ENCODE assay signal across 8 cellular contexts in the genomic region with DNA sequence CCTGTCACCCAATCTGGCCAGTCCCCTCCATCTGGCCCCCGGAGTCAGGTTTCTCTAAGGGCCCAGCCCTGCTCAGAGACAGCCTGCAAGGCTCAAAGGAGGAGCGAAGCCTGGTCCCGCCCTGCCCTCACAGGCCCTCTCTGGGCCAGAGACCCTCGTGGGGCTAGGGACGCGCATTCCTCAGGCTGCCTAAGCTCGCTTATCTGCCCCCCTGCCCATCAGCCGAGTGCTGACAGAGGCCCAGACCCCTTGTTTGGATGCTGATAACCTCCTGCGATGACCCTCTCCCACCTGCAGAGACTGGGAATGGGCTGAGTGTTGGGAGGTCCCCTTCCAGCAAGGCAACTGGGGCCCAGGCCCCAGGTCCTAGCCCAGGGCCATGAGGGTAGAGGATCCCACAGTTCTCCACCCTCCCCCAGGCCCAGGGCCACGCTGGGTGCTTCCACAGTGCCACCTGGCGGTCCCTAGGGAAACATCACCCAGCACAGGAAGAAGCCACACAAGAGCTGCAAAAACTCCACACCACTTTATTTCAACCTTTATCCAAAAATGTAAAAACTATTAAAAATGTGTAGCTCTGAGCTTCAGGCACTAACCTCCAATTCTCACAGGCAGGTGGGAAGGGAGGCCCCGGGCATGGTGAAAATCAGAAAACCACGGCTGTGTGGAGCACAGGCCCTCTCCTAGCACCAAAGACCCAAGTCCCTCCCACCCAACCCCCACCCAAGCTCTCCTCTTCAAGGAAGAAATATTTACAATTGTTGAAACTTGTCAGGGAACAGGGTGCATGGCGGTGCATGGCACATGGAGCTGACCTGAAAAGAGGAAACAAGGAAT. TPM values are rescaled to one million over a fixed set of nuclear protein-coding genes. Genes with fewer than 3 reads are reported as not detected.
DNase-seq lines count a peak whose midpoint lies in the region; ATAC-seq and TF ChIP-seq lines count a peak whose summit lies in the region.

No MANE protein-coding gene starts in this region.

- H3K27ac Mint-ChIP-seq in activated naive CD4-positive, alpha-beta T cell treated with anti-CD3 and anti-CD28 coated beads, Interleukin-2, amount 50 U/mL, for 72 hours, result no peak overlapping the region

- POLR2A ChIA-PET in GM10248 (lab: Yijun Ruan, JAX), result no interaction called here

- no peak overlapping the region for H3K4me3 ChIP-seq in heart right ventricle
- H3K4me3 ChIP-seq in retinal pigment epithelial cell (ENCODE audit: low read length), result no peak overlapping the region

- H3K27ac ChIP-seq in heart right ventricle, result no peak overlapping the region

- intact Hi-C loops in heart right ventricle (cut with DNase I), result loop anchor here in 8 of 10 donors (1.0 to 5.0 kb wide), 6 partner anchors 36 to 569 kb away; partner anchors contain the start of gene OGA (in 1 of the 8)

- H3K36me3 ChIP-seq in heart right ventricle, result peaks cover 0 to 25% (median 19%) of the 10 kb centered on the region in 9 donors

- WGBS in heart right ventricle, 2 donors, result 62 to 65% methylated on average over 14 of the region's 14 CpGs

- H3K36me3 Mint-ChIP-seq in activated naive CD4-positive, alpha-beta T cell treated with anti-CD3 and anti-CD28 coated beads, Interleukin-2, amount 50 U/mL, for 72 hours, result peaks cover 23 to 33% of the 10 kb centered on the region in 2 donors

- peak; percentile 86 for DNase-seq in GM10248 (ENCODE audit: extremely low spot score)
- peak; percentile 22 for DNase-seq in KG1 (lab: John Stamatoyannopoulos, UW)
- DNase-seq in SKM-1 (lab: John Stamatoyannopoulos, UW; ENCODE audit: unreplicated experiment), result peak; percentile 52
- peak; percentile 74 to 80 for DNase-seq in activated naive CD4-positive, alpha-beta T cell treated with anti-CD3 and anti-CD28 coated beads, Interleukin-2, amount 50 U/mL, for 72 hours (ENCODE audit: low spot score in 2 of 2)
- peak; percentile 39 to 53 for DNase-seq in heart right ventricle
- no peak for DNase-seq in retinal pigment epithelial cell (ENCODE audit: low read depth)

- no peaks in the 10 kb centered on the region for H3K9me3 Mint-ChIP-seq in activated naive CD4-positive, alpha-beta T cell treated with anti-CD3 and anti-CD28 coated beads, Interleukin-2, amount 50 U/mL, for 72 hours

- H3K4me1 ChIP-seq in heart right ventricle, result peaks cover 13 to 70% (median 47%) of the 10 kb centered on the region in 9 donors

- TF ChIP-seq CTCF in GM10248 (IDR thresholded peaks at IDR 0.05; ENCODE audit: control extremely low read depth, extremely low read depth, low read depth, missing control alignments), result peak; percentile 83
- peak; percentile 70 to 93 (median 82) for TF ChIP-seq CTCF in heart right ventricle (IDR thresholded peaks at IDR 0.05)
- peak; percentile 96 for TF ChIP-seq CTCF in retinal pigment epithelial cell (conservative IDR thresholded peaks at IDR 0.05; ENCODE audit: low read depth, low read length)

- no peaks in the 10 kb centered on the region for H3K9me3 ChIP-seq in heart right ventricle

- peak; percentile 48 to 61 for ATAC-seq in activated naive CD4-positive, alpha-beta T cell treated with anti-CD3 and anti-CD28 coated beads, Interleukin-2, amount 50 U/mL, for 72 hours
- ATAC-seq in heart right ventricle, result peak; percentile 28 to 72 (median 54)
- no peak for ATAC-seq in GM19455 (IDR thresholded peaks at IDR 0.05; ENCODE audit: unreplicated experiment)
- no peak for ATAC-seq in GM19324 (IDR thresholded peaks at IDR 0.05; ENCODE audit: low FRiP score, unreplicated experiment)

- H3K27me3 ChIP-seq in heart right ventricle, result peaks cover 5 to 43% (median 25%) of the 10 kb centered on the region in 7 donors

- CTCF ChIA-PET in GM10248 (lab: Yijun Ruan, JAX), result interaction anchor here (0.6 to 10.7 kb wide), 61 partner anchors 9 to 641 kb away, joined by 3 to 331 read pairs (median 4); partner anchors contain the start of genes DPCD, HPS6, OGA and POLL

RNA-seq across cellular contexts. Expression of gene NPM3, which starts 2.2 kb away (rescaled TPM):
- total RNA-seq in activated naive CD4-positive, alpha-beta T cell treated with anti-CD3 and anti-CD28 coated beads, Interleukin-2, amount 50 U/mL, for 72 hours, result 100 to 1,000 TPM; 108 to 148 TPM
- 10 to 100 TPM in 2 of 10 donors, 1 to 10 TPM in 8; 4.9 to 12.1 (median 7.0) TPM for total RNA-seq in heart right ventricle
- 10 to 100 TPM in 1 of 2 donors, 1 to 10 TPM in 1; 5.2 to 23.3 TPM for polyA plus RNA-seq in heart right ventricle

RNA-seq across cellular contexts. Expression of gene FGF8, which starts 5.1 kb away (rescaled TPM):
- total RNA-seq in activated naive CD4-positive, alpha-beta T cell treated with anti-CD3 and anti-CD28 coated beads, Interleukin-2, amount 50 U/mL, for 72 hours, result not detected
- under 1 TPM in 1 of 10 donors, not detected in 9; 0.20 TPM for total RNA-seq in heart right ventricle
- not detected for polyA plus RNA-seq in heart right ventricle

RNA-seq across cellular contexts. Expression of gene OGA, which starts 37.2 kb away (rescaled TPM):
- total RNA-seq in activated naive CD4-positive, alpha-beta T cell treated with anti-CD3 and anti-CD28 coated beads, Interleukin-2, amount 50 U/mL, for 72 hours, result 100 to 1,000 TPM; 136 to 238 TPM
- total RNA-seq in heart right ventricle, result 100 to 1,000 TPM in 7 of 10 donors, 10 to 100 TPM in 3; 65.6 to 146 (median 119) TPM
- polyA plus RNA-seq in heart right ventricle, result 10 to 100 TPM; 28.7 to 74.3 TPM

Comparison
In these comparisons a context has a peak if more than half of its experiments do, and no peak if none do; other contexts are left out.
1. ATAC-seq: peak in activated naive CD4-positive, alpha-beta T cell treated with anti-CD3 and anti-CD28 coated beads, Interleukin-2, amount 50 U/mL, for 72 hours (2 of 2) and heart right ventricle (8 of 8); none in GM19455 (single experiment) and GM19324 (single experiment).
2. RNA of gene NPM3, which starts 2.2 kb away (total RNA-seq): 108 to 148 TPM in activated naive CD4-positive, alpha-beta T cell treated with anti-CD3 and anti-CD28 coated beads, Interleukin-2, amount 50 U/mL, for 72 hours; 4.9 to 12.1 TPM in heart right ventricle; every median in the first group is over 4 times any median in the second.
3. Peak in every context shown above with its lines, with median percentiles within 50 percentile points of each other: CTCF ChIP-seq.